In the genomic region with DNA sequence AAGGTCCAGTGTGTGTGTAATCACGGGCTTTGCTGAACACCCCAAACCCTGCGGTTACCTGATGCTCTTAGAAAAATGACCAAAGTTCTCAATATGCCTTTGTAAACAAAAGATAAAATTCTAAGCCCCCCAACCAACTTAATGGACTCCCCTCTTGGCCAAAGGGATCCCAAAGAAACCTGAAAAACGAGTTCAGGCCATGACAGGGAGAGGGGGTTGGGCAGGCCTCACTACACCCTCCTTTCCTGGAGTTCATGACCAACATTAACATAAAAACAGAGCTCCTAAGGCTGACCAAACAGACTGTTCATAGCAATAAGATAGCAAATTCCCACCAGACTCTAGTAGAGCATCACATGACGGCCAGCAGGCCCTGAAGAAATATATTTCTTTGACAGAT, we compare ENCODE assay signal across 19 cellular contexts. TPM values are rescaled to one million over a fixed set of nuclear protein-coding genes. Genes with fewer than 3 reads are reported as not detected.
DNase-seq lines count a peak whose midpoint lies in the region; ATAC-seq and TF ChIP-seq lines count a peak whose summit lies in the region.
"Had no signal": no experiment of that assay in that cellular context is flagged by ENCODE, and none has a peak within 500 bp of the region (broad histone marks: within the 10 kb centered on the region; RNA-seq: fewer than 3 reads in every experiment).

No MANE protein-coding gene starts in this region.

- H3K36me3 ChIP-seq in esophagus muscularis mucosa (no peaks in the 10 kb centered on the region), thyroid gland (no peaks in the 10 kb centered on the region)

- H3K27ac ChIP-seq in esophagus muscularis mucosa (replicated peaks in 1 of 4) (no peak overlapping the region), thyroid gland (no peak overlapping the region)
- H3K27ac ChIP-seq: 22Rv1, A549, C4-2B, GM23248 had no signal

- WGBS in esophagus muscularis mucosa: 91% methylated on average over 4 of the region's 4 CpGs
- WGBS in thyroid gland, 2 donors: 60 to 74% methylated on average over 3 to 4 of the region's 4 CpGs

- intact Hi-C loops in esophagus muscularis mucosa (cut with DNase I) (loop anchor here (10.0 kb wide), 1 partner anchor 113 kb away; no protein-coding TSS in a partner anchor), thyroid gland (cut with DNase I) (no loop called here)

- DNase-seq in NCI-H526 (lab: John Stamatoyannopoulos, UW): peak; percentile 60 to 74
- DNase-seq in NCI-H526 treated with DMSO at 0.1 percent for 48 hours (lab: John Stamatoyannopoulos, UW): no peak
- DNase-seq in HT-29 (ENCODE audit: low spot score): peak; percentile 16
- peak; percentile 83 for DNase-seq in esophagus muscularis mucosa (ENCODE audit: extremely low spot score)
- DNase-seq in left kidney (ENCODE audit: low read depth, low spot score): peak; percentile 21
- no peak for DNase-seq in thyroid gland
- no peak for DNase-seq in NCI-H524 treated with DMSO at 0.1 percent for 48 hours (lab: John Stamatoyannopoulos, UW)
- DNase-seq: AML-193, DMS153, DMS79, GDM1, GM23248, H7 had no signal

- no peak for TF ChIP-seq EP300 in esophagus muscularis mucosa (IDR thresholded peaks at IDR 0.05)

- H3K4me3 ChIP-seq in esophagus muscularis mucosa (no peak overlapping the region), thyroid gland (replicated peaks in 1 of 3) (no peak overlapping the region)
- H3K4me3 ChIP-seq: A549, GM23248 had no signal

- H3K27me3 ChIP-seq in esophagus muscularis mucosa (peaks cover 0 to 58% (median 10%) of the 10 kb centered on the region in 4 donors), thyroid gland (peaks cover 10% of the 10 kb centered on the region)

- H3K9me3 ChIP-seq in esophagus muscularis mucosa: no peaks in the 10 kb centered on the region
- no peaks in the 10 kb centered on the region for H3K9me3 ChIP-seq in thyroid gland
- H3K9me3 ChIP-seq: A549 had no signal

- no peak for ATAC-seq in GM21786 (IDR thresholded peaks at IDR 0.05; ENCODE audit: unreplicated experiment)
- ATAC-seq: A549, HCT116, HepG2 had no signal

- H3K4me1 ChIP-seq in esophagus muscularis mucosa: peaks cover 11 to 30% (median 25%) of the 10 kb centered on the region in 4 donors
- peaks cover 7 to 19% of the 10 kb centered on the region in 2 donors for H3K4me1 ChIP-seq in thyroid gland
- H3K4me1 ChIP-seq: A549 had no signal

- TF ChIP-seq CTCF in esophagus muscularis mucosa (IDR thresholded peaks at IDR 0.05) (no peak), thyroid gland (IDR thresholded peaks at IDR 0.05) (no peak)

- TF ChIP-seq POLR2A in esophagus muscularis mucosa (IDR thresholded peaks at IDR 0.05; ENCODE audit: low read depth): no peak
- TF ChIP-seq POLR2A in thyroid gland (IDR thresholded peaks at IDR 0.05): no peak

RNA-seq across cellular contexts. Expression of a gene that starts 3.0 kb away (rescaled TPM):
- not detected in 2 replicates for total RNA-seq in HT-29 (2014; rRNA removed; shearing (Covaris generic))
- total RNA-seq in esophagus muscularis mucosa (10 to 100 TPM in 2 of 4 donors, 1 to 10 TPM in 2; 9.3 to 16.6 (median 12.1) TPM), thyroid gland (under 1 TPM in 2 of 4 donors, not detected in 2; 0.33 to 0.56 TPM)
- total RNA-seq: GM23248, HepG2 had no signal

Comparison
In these comparisons a context has a peak if more than half of its experiments do, and no peak if none do; other contexts are left out.
1. DNase-seq: peak in NCI-H526 (2 of 2), HT-29 (single experiment), esophagus muscularis mucosa (single experiment) and left kidney (single experiment); none in NCI-H526 treated with DMSO at 0.1 percent for 48 hours (single experiment), thyroid gland (0 of 2) and NCI-H524 treated with DMSO at 0.1 percent for 48 hours (single experiment).
2. RNA of a gene that starts 3.0 kb away (total RNA-seq): 9.3 to 16.6 TPM in esophagus muscularis mucosa; 0.33 to 0.56 TPM in thyroid gland and not detected in HT-29; every median in the first group is over 4 times any median in the second.